Comparison of ENCODE assay signal across 8 cellular contexts in the genomic region with DNA sequence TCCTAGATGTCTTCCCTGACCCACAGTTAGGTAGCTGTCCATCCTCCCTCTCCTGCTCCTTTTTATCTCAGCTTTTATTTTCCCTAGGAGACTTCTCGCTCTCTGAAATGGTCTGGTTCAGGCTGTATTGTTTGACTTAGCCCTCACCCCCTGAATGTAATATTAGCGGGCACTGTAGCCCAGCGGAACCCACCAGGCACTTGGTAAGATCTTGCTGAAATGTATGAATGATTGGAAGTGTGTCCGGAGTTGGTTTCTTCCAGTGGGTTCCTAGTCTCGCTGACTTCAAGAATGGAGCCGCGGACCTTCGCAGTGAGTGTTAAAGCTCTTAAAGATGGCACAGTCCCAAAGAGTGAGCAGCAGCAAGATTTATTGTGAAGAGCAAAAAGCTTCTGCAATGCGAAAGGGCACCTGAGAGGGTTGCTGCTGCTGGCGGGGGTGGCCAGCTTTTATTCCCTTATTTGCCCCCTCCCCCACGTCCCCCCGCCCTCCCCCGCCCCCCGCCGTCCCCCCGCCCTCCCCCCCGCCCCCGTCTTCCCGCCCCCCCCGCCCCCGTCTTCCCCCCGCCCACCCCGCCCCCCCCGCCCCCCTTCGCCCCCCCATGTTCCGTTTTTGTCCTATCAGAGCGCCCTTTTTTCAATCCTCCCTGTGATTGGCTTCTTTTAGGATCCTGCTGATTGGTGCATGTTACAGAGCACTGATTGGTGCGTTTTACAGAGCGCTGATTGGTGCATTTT. TPM values are rescaled to one million over a fixed set of nuclear protein-coding genes. Genes with fewer than 3 reads are reported as not detected.
DNase-seq lines count a peak whose midpoint lies in the region; ATAC-seq, FAIRE-seq and TF ChIP-seq lines count a peak whose summit lies in the region.

No MANE protein-coding gene starts in this region.

- no peaks in the 10 kb centered on the region for H3K27me3 ChIP-seq in PC-9 (ENCODE audit: insufficient read depth, low read depth)
- peaks cover 18% of the 10 kb centered on the region for H3K27me3 ChIP-seq in endodermal cell (ENCODE audit: control insufficient read depth, insufficient read depth, low read length, poor library complexity, severe bottlenecking)
- H3K27me3 ChIP-seq in neural cell (ENCODE audit: insufficient read depth, low read depth, low read length), result no peaks in the 10 kb centered on the region

- 71% methylated on average over 10 of the region's 29 CpGs for WGBS in A549 (ENCODE audit: missing lambda C conversion rate)
- 71 to 75% methylated on average over 8 to 12 of the region's 29 CpGs for WGBS in endodermal cell (ENCODE audit: insufficient coverage in 1 of 2, insufficient read length in 1 of 2), 2 experiments

- peak overlapping the region; percentile 75 for H3K4me3 ChIP-seq in A549
- H3K4me3 ChIP-seq in PC-9, result peak overlapping the region; percentile 96
- H3K4me3 ChIP-seq in endodermal cell (ENCODE audit: low read length), result peak overlapping the region; percentile 89
- peak overlapping the region; percentile 98 for H3K4me3 ChIP-seq in neural cell (ENCODE audit: low read length)

- TF ChIP-seq CTCF in A549 (IDR thresholded peaks at IDR 0.05) (no peak), PC-9 (conservative IDR thresholded peaks at IDR 0.05) (no peak), endodermal cell (conservative IDR thresholded peaks at IDR 0.05) (no peak), neural cell (IDR thresholded peaks at IDR 0.05; ENCODE audit: poor library complexity, severe bottlenecking) (no peak)

- H3K9me3 ChIP-seq in A549, result no peaks in the 10 kb centered on the region
- H3K9me3 ChIP-seq in PC-9 (ENCODE audit: insufficient read depth, low read depth), result no peaks in the 10 kb centered on the region; the same call in 1 of the 2 replicates
- H3K9me3 ChIP-seq in endodermal cell (ENCODE audit: control insufficient read depth, low read length), result peaks cover 11% of the 10 kb centered on the region
- no peaks in the 10 kb centered on the region for H3K9me3 ChIP-seq in neural cell (ENCODE audit: low read length)

- H3K4me2 ChIP-seq in A549, result peak overlapping the region; percentile 94
- H3K4me2 ChIP-seq in PC-9, result peak overlapping the region; percentile 99
- no peak overlapping the region for H3K4me2 ChIP-seq in neural cell (ENCODE audit: low read length)

- TF ChIP-seq RAD21 in A549 (conservative IDR thresholded peaks at IDR 0.05 in 1 of 2, IDR thresholded peaks at IDR 0.05 in 1 of 2), result no peak
- TF ChIP-seq RAD21 in neural cell (conservative IDR thresholded peaks at IDR 0.05), result no peak

- peak overlapping the region; percentile 88 to 100 for H3K27ac ChIP-seq in A549
- peak overlapping the region; percentile 70 for H3K27ac ChIP-seq in PC-9
- H3K27ac ChIP-seq in endodermal cell (ENCODE audit: low read depth, low read length), result no peak overlapping the region
- H3K27ac ChIP-seq in neural cell (ENCODE audit: low read length), result no peak overlapping the region

- H2AFZ ChIP-seq in PC-9 (peak overlapping the region; percentile 98), neural cell (ENCODE audit: low read depth, low read length) (no peak overlapping the region)

- no peak for FAIRE-seq in A549 (lab: Jason Lieb, UNC)
- FAIRE-seq in GM19239 (lab: Jason Lieb, UNC), result peak; percentile 90

- POLR2A ChIA-PET in A549 (lab: Yijun Ruan, JAX), result interaction anchor here (0.7 to 2.7 kb wide), 2 partner anchors 23 to 29 kb away, joined by 3 to 21 read pairs; a partner anchor contains a TSS
- POLR2A ChIA-PET in PC-9 (lab: Charles Lee; ENCODE audit: unreplicated experiment), result interaction anchor here (0.6 kb wide), 3 partner anchors 28 to 1276 kb away, joined by 3 to 8 read pairs (median 5); a partner anchor contains a TSS

- H3K36me3 Mint-ChIP-seq in endodermal cell (ENCODE audit: low read depth), result peaks cover 17% of the 10 kb centered on the region

- peak in 1 of 2 experiments; percentile 89 for DNase-seq in A549 (ENCODE audit: low read depth in 1 of 2, low spot score in 1 of 2)
- DNase-seq in GM19239 (ENCODE audit: insufficient read length, low spot score), result no peak
- peak in 1 of 2 experiments; percentile 84 for DNase-seq in PC-9
- DNase-seq in endodermal cell, result no peak
- no peak for DNase-seq in NCI-H1417 treated with DMSO at 0.1 percent for 48 hours (lab: John Stamatoyannopoulos, UW)
- DNase-seq in CD1c-positive myeloid dendritic cell (ENCODE audit: extremely low spot score), result no peak

- peak overlapping the region; percentile 62 for H3K27ac Mint-ChIP-seq in endodermal cell

- CTCF ChIA-PET in A549 (lab: Yijun Ruan, JAX) (interaction anchor here (1.3 to 1.9 kb wide), 2 partner anchors 15 to 18 kb away, joined by 3 to 4 read pairs; no protein-coding TSS in a partner anchor), PC-9 (lab: Charles Lee) (interaction anchor here (0.7 kb wide), 1 partner anchor 1094 kb away, joined by 4 read pairs; no protein-coding TSS in a partner anchor)

- intact Hi-C loops in PC-9 (cut with micrococcal nuclease; ENCODE audit: unreplicated experiment), result loop anchor here (1.0 kb wide), 1 partner anchor 29 kb away; a partner anchor contains a TSS

- TF ChIP-seq EP300 in A549 (IDR thresholded peaks at IDR 0.05) (no peak), neural cell (conservative IDR thresholded peaks at IDR 0.05; ENCODE audit: poor library complexity, severe bottlenecking) (no peak)

- no peak for TF ChIP-seq POLR2A in A549 (IDR thresholded peaks at IDR 0.05; ENCODE audit: low read length)

- peaks cover 7% of the 10 kb centered on the region; the same call in 2 of the 3 replicates for H3K4me1 ChIP-seq in A549
- peaks cover 9% of the 10 kb centered on the region for H3K4me1 ChIP-seq in PC-9 (replicated peaks; ENCODE audit: insufficient read depth)
- H3K4me1 ChIP-seq in endodermal cell (ENCODE audit: control insufficient read depth, insufficient read depth, low read length), result no peaks in the 10 kb centered on the region

- peak in 1 of 2 experiments; percentile 87; a peak in 3 of 6 replicates for ATAC-seq in A549
- ATAC-seq in GM19035 (IDR thresholded peaks at IDR 0.05; ENCODE audit: unreplicated experiment), result no peak

- no TSS peak for BruUV-seq in PC-9 (replicated peaks; lab: Mats Ljungman, UMichigan)

- peaks cover 28% of the 10 kb centered on the region for H3K79me2 ChIP-seq in PC-9 (ENCODE audit: low read depth)
- no peaks in the 10 kb centered on the region for H3K79me2 ChIP-seq in neural cell (replicated peaks; ENCODE audit: insufficient read depth, low read length)

- H3K9ac ChIP-seq in endodermal cell (ENCODE audit: extremely low read depth, low read length, poor library complexity, severe bottlenecking), result no peak overlapping the region
- peak overlapping the region; percentile 77 for H3K9ac ChIP-seq in neural cell (ENCODE audit: low read length)

- no peaks in the 10 kb centered on the region for H3K9me3 Mint-ChIP-seq in endodermal cell

- H3K36me3 ChIP-seq in PC-9 (ENCODE audit: low read depth) (peaks cover 16% of the 10 kb centered on the region; the same call in 1 of the 2 replicates), endodermal cell (ENCODE audit: control insufficient read depth, insufficient read depth, low read length) (peaks cover 6% of the 10 kb centered on the region), neural cell (ENCODE audit: insufficient read depth, low read length) (no peaks in the 10 kb centered on the region)

- peaks cover 25% of the 10 kb centered on the region; the same call in 1 of the 2 replicates for H3F3A ChIP-seq in PC-9 (ENCODE audit: insufficient read depth, low read depth)
- no peaks in the 10 kb centered on the region for H3F3A ChIP-seq in neural cell (ENCODE audit: insufficient read depth, low read length, poor library complexity, severe bottlenecking)

- H3K4me1 Mint-ChIP-seq in endodermal cell, result peaks cover 3% of the 10 kb centered on the region

- peaks cover 33% of the 10 kb centered on the region for H3K27me3 Mint-ChIP-seq in endodermal cell (ENCODE audit: insufficient read depth)

- peak overlapping the region; percentile 75 for H3K4me3 Mint-ChIP-seq in endodermal cell

- H3K9me2 ChIP-seq in PC-9 (ENCODE audit: insufficient read depth) (no peaks in the 10 kb centered on the region), neural cell (ENCODE audit: insufficient read depth, low read length) (no peaks in the 10 kb centered on the region)

- H4K20me1 ChIP-seq in PC-9 (ENCODE audit: insufficient read depth), result no peaks in the 10 kb centered on the region
- H4K20me1 ChIP-seq in neural cell (ENCODE audit: insufficient read depth), result no peaks in the 10 kb centered on the region

TF ChIP-seq in A549, 52 proteins besides CTCF, POLR2A, EP300 and RAD21 (continues in another document):
- TF ChIP-seq JUNB (IDR thresholded peaks at IDR 0.05), result no peak
- TF ChIP-seq CEBPB (IDR thresholded peaks at IDR 0.05), result no peak
- TF ChIP-seq MAZ (IDR thresholded peaks at IDR 0.05; ENCODE audit: borderline replicate concordance, low read depth, low read length), result no peak
- no peak for TF ChIP-seq HOXB13 (CRISPR knock-in tag; IDR thresholded peaks at IDR 0.05; ENCODE audit: low read depth)
- TF ChIP-seq RFX5 (IDR thresholded peaks at IDR 0.05), result no peak

TF ChIP-seq in neural cell, 6 proteins besides CTCF, POLR2A, EP300 and RAD21 (continues in another document):
- TF ChIP-seq MXI1 (conservative IDR thresholded peaks at IDR 0.05; ENCODE audit: poor library complexity, severe bottlenecking) (no peak), EZH2 (IDR thresholded peaks at IDR 0.05; ENCODE audit: borderline replicate concordance, insufficient read depth, low read length, poor library complexity, severe bottlenecking) (no peak), POLR2AphosphoS5 (IDR thresholded peaks at IDR 0.05) (no peak), TAF1 (IDR thresholded peaks at IDR 0.05; ENCODE audit: low read depth) (no peak)

RNA-seq across cellular contexts. Expression of a gene that starts 0.7 kb away (rescaled TPM):
- polyA plus RNA-seq in A549 (2011; rRNA removed) (6.9 and 7.5 TPM in 2 replicates), A549 (2017; fragmentation: RNase III; extraction: RNeasy Plus Mini Kit Qiagen cat#74134 plus additional on column Dnase treatment) (6.4 to 7.3 TPM (median 6.8 TPM) in 3 replicates), neural cell (4.2 and 4.6 TPM in 2 replicates)
- polyA plus RNA-seq in A549 (2012; cell fraction: cytosol; rRNA removed), result 10.8 and 14.2 TPM in 2 replicates
- polyA plus RNA-seq in A549 (2012; cell fraction: nucleus; rRNA removed), result 16.9 and 23.9 TPM in 2 replicates
- 10.8 and 12.4 TPM in 2 replicates for polyA minus RNA-seq in A549 (2011; rRNA and poly(A)+ RNA removed)
- total RNA-seq in PC-9 (2021) (21.0 and 21.3 TPM in 2 replicates), endodermal cell (10 to 100 TPM; 11.9 to 15.8 TPM)
- polyA plus RNA-seq in endodermal cell (2013, experiment 1 of 2), result 14.4 TPM
- polyA plus RNA-seq in endodermal cell (2013, experiment 2 of 2), result 11.6 TPM
- 7.3 and 11.3 TPM in 2 replicates for polyA minus RNA-seq in neural cell

RNA-seq across cellular contexts. Expression of a gene that starts 29.0 kb away (rescaled TPM):
- 117 and 144 TPM in 2 replicates for polyA plus RNA-seq in A549 (2011; rRNA removed)
- 143 and 167 TPM in 2 replicates for polyA plus RNA-seq in A549 (2012; cell fraction: cytosol; rRNA removed)
- polyA plus RNA-seq in A549 (2012; cell fraction: nucleus; rRNA removed), result 81.4 and 82.4 TPM in 2 replicates
- 105 to 117 TPM (median 105 TPM) in 3 replicates for polyA plus RNA-seq in A549 (2017; fragmentation: RNase III; extraction: RNeasy Plus Mini Kit Qiagen cat#74134 plus additional on column Dnase treatment)
- polyA minus RNA-seq in A549 (2011; rRNA and poly(A)+ RNA removed), result 95.8 and 106 TPM in 2 replicates
- 91.4 and 115 TPM in 2 replicates for total RNA-seq in PC-9 (2021)
- 10 to 100 TPM; 81.2 to 91.1 TPM for total RNA-seq in endodermal cell
- 95.6 TPM for polyA plus RNA-seq in endodermal cell (2013, experiment 1 of 2)
- polyA plus RNA-seq in endodermal cell (2013, experiment 2 of 2), result 92.5 TPM
- 83.3 and 95.2 TPM in 2 replicates for polyA plus RNA-seq in neural cell
- polyA minus RNA-seq in neural cell, result 54.3 and 61.8 TPM in 2 replicates

Comparison
In these comparisons a context has a peak if more than half of its experiments do, and no peak if none do; other contexts are left out.
1. H3K27ac ChIP-seq: peak in A549 (2 of 2) and PC-9 (single experiment); none in endodermal cell (single experiment) and neural cell (single experiment).
2. Peak in every context shown above with its lines, with median percentiles within 50 percentile points of each other: H3K4me3 ChIP-seq.